1 cellular context compared by ENCODE assay signal in genomic region chr11:78472905-78473304, GRCh38.
TF ChIP-seq lines count a peak whose summit lies in the region.

No MANE protein-coding gene starts in this region.

TF ChIP-seq in HepG2, 621 proteins besides CTCF, POLR2A, EP300 and RAD21 (continued from another document):
- TF ChIP-seq, protein P1, sequence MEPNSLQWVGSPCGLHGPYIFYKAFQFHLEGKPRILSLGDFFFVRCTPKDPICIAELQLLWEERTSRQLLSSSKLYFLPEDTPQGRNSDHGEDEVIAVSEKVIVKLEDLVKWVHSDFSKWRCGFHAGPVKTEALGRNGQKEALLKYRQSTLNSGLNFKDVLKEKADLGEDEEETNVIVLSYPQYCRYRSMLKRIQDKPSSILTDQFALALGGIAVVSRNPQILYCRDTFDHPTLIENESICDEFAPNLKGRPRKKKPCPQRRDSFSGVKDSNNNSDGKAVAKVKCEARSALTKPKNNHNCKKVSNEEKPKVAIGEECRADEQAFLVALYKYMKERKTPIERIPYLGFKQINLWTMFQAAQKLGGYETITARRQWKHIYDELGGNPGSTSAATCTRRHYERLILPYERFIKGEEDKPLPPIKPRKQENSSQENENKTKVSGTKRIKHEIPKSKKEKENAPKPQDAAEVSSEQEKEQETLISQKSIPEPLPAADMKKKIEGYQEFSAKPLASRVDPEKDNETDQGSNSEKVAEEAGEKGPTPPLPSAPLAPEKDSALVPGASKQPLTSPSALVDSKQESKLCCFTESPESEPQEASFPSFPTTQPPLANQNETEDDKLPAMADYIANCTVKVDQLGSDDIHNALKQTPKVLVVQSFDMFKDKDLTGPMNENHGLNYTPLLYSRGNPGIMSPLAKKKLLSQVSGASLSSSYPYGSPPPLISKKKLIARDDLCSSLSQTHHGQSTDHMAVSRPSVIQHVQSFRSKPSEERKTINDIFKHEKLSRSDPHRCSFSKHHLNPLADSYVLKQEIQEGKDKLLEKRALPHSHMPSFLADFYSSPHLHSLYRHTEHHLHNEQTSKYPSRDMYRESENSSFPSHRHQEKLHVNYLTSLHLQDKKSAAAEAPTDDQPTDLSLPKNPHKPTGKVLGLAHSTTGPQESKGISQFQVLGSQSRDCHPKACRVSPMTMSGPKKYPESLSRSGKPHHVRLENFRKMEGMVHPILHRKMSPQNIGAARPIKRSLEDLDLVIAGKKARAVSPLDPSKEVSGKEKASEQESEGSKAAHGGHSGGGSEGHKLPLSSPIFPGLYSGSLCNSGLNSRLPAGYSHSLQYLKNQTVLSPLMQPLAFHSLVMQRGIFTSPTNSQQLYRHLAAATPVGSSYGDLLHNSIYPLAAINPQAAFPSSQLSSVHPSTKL (CRISPR knock-in tag; IDR thresholded peaks at IDR 0.05), result peak; percentile 62
- TF ChIP-seq SMYD3 (CRISPR knock-in tag; IDR thresholded peaks at IDR 0.05) (no peak), SOX5 (CRISPR knock-in tag; IDR thresholded peaks at IDR 0.05; ENCODE audit: borderline replicate concordance) (peak; percentile 52), SOX6 (IDR thresholded peaks at IDR 0.05) (no peak), SOX6 (CRISPR knock-in tag; IDR thresholded peaks at IDR 0.05) (peak; percentile 69), HDAC2 (CRISPR knock-in tag; IDR thresholded peaks at IDR 0.05) (peak; percentile 62; the same call in 1 of the 2 replicates), FOXO1 (CRISPR knock-in tag; IDR thresholded peaks at IDR 0.05) (peak; percentile 56; the same call in 1 of the 2 replicates), ZNF460 (CRISPR knock-in tag; IDR thresholded peaks at IDR 0.05; ENCODE audit: borderline replicate concordance) (peak; percentile 94), ZNF354B (CRISPR knock-in tag; IDR thresholded peaks at IDR 0.05) (no peak), ZMYM4 (CRISPR knock-in tag; IDR thresholded peaks at IDR 0.05) (peak; percentile 72), GATAD2A (CRISPR knock-in tag; IDR thresholded peaks at IDR 0.05) (peak; percentile 51; the same call in 1 of the 2 replicates)
- TF ChIP-seq, protein P2, sequence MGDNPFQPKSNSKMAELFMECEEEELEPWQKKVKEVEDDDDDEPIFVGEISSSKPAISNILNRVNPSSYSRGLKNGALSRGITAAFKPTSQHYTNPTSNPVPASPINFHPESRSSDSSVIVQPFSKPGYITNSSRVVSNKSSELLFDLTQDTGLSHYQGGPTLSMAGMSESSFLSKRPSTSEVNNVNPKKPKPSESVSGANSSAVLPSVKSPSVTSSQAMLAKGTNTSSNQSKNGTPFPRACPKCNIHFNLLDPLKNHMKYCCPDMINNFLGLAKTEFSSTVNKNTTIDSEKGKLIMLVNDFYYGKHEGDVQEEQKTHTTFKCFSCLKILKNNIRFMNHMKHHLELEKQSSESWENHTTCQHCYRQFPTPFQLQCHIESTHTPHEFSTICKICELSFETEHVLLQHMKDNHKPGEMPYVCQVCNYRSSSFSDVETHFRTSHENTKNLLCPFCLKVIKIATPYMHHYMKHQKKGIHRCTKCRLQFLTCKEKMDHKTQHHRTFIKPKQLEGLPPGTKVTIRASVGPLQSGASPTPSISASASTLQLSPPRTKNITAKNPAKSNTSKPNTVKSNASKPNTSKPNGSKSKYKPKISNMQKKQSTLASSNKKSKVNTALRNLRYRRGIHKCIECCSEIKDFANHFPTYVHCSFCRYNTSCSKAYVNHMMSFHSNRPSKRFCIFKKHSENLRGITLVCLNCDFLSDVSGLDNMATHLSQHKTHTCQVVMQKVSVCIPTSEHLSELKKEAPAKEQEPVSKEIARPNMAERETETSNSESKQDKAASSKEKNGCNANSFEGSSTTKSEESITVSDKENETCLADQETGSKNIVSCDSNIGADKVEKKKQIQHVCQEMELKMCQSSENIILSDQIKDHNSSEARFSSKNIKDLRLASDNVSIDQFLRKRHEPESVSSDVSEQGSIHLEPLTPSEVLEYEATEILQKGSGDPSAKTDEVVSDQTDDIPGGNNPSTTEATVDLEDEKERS (CRISPR knock-in tag; IDR thresholded peaks at IDR 0.05), result peak; percentile 91; the same call in 1 of the 2 replicates
- TF ChIP-seq, protein P3, sequence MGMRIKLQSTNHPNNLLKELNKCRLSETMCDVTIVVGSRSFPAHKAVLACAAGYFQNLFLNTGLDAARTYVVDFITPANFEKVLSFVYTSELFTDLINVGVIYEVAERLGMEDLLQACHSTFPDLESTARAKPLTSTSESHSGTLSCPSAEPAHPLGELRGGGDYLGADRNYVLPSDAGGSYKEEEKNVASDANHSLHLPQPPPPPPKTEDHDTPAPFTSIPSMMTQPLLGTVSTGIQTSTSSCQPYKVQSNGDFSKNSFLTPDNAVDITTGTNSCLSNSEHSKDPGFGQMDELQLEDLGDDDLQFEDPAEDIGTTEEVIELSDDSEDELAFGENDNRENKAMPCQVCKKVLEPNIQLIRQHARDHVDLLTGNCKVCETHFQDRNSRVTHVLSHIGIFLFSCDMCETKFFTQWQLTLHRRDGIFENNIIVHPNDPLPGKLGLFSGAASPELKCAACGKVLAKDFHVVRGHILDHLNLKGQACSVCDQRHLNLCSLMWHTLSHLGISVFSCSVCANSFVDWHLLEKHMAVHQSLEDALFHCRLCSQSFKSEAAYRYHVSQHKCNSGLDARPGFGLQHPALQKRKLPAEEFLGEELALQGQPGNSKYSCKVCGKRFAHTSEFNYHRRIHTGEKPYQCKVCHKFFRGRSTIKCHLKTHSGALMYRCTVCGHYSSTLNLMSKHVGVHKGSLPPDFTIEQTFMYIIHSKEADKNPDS (CRISPR knock-in tag; IDR thresholded peaks at IDR 0.05), result no peak
